Comparison of ENCODE assay signal across 12 cellular contexts in the genomic region with DNA sequence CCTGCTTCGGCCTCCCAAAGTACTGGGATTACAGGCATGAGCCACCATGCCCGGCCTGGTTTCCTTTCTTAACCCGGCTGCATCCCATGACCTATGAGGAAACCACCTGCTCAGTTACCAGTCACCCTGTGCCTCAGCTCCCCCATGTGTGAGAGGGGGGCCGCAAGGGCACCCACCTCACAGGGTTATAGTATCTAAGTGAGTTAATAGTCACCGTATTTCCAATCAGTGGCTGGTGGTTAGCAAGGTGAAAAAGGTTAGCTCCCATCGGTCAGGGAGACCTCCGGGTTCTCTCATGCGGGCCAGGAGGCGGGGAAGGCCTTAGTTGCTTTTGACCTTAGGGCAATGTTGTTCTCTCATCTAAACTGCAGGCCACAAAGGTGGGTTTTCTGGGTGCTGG. TPM values are rescaled to one million over a fixed set of nuclear protein-coding genes. Genes with fewer than 3 reads are reported as not detected.
DNase-seq lines count a peak whose midpoint lies in the region; ATAC-seq and TF ChIP-seq lines count a peak whose summit lies in the region.
"Had no signal": no experiment of that assay in that cellular context is flagged by ENCODE, and none has a peak within 500 bp of the region (broad histone marks: within the 10 kb centered on the region; RNA-seq: fewer than 3 reads in every experiment).

No MANE protein-coding gene starts in this region.

- DNase-seq in NT2/D1 (ENCODE audit: low read depth, low spot score) (no peak), tibial artery (peak in 1 of 2 donors; percentile 37)
- DNase-seq in naive thymus-derived CD8-positive, alpha-beta T cell = no peak
- DNase-seq: activated CD4-positive, alpha-beta T cell treated with anti-CD3 and anti-CD28 coated beads for 48 hours; activated naive CD4-positive, alpha-beta T cell treated with anti-CD3 and anti-CD28 coated beads for 36 hours; NCI-H1092 treated with DMSO at 0.1 percent for 48 hours; thyroid gland had no signal

- H3K4me1 Mint-ChIP-seq in naive thymus-derived CD8-positive, alpha-beta T cell = peaks cover 0 to 18% (median 5%) of the 10 kb centered on the region in 4 donors

- TF ChIP-seq CTCF in tibial artery (IDR thresholded peaks at IDR 0.05) = no peak

- H3K36me3 ChIP-seq in NT2/D1 (ENCODE audit: insufficient read depth, insufficient read length, low read length) = peaks cover 32% of the 10 kb centered on the region
- H3K36me3 ChIP-seq in esophagus (ENCODE audit: control insufficient read depth in 2 of 2, insufficient read depth in 2 of 2, low read length in 1 of 2) = peaks cover 3 to 11% of the 10 kb centered on the region in 2 donors
- peaks cover 9 to 20% of the 10 kb centered on the region in 2 donors for H3K36me3 ChIP-seq in muscle layer of duodenum (ENCODE audit: control insufficient read depth in 1 of 2, insufficient read depth in 2 of 2, low read length in 2 of 2)
- H3K36me3 ChIP-seq in tibial artery = peaks cover 12 to 18% (median 16%) of the 10 kb centered on the region in 3 donors

- no peak overlapping the region for H3K4me3 Mint-ChIP-seq in naive thymus-derived CD8-positive, alpha-beta T cell
- H3K4me3 Mint-ChIP-seq: activated naive CD4-positive, alpha-beta T cell treated with anti-CD3 and anti-CD28 coated beads for 36 hours had no signal

- no peak for ATAC-seq in naive thymus-derived CD8-positive, alpha-beta T cell
- no peak for ATAC-seq in HG02938 (IDR thresholded peaks at IDR 0.05; ENCODE audit: unreplicated experiment)
- ATAC-seq in GM21381 (IDR thresholded peaks at IDR 0.05; ENCODE audit: unreplicated experiment) = no peak

- no peak overlapping the region for H3K27ac Mint-ChIP-seq in naive thymus-derived CD8-positive, alpha-beta T cell
- H3K27ac Mint-ChIP-seq: activated naive CD4-positive, alpha-beta T cell treated with anti-CD3 and anti-CD28 coated beads for 36 hours had no signal

- H3K4me1 ChIP-seq in NT2/D1 (ENCODE audit: insufficient read depth, insufficient read length) = peaks cover 34% of the 10 kb centered on the region
- peaks cover 8 to 10% of the 10 kb centered on the region in 2 donors for H3K4me1 ChIP-seq in esophagus (ENCODE audit: control insufficient read depth in 2 of 2, insufficient read depth in 2 of 2, low read length in 1 of 2)
- H3K4me1 ChIP-seq in muscle layer of duodenum (ENCODE audit: control insufficient read depth in 1 of 2, insufficient read depth in 2 of 2, low read length in 2 of 2) = peaks cover 38 to 66% of the 10 kb centered on the region in 2 donors
- peaks cover 0 to 100% (median 78%) of the 10 kb centered on the region in 4 donors for H3K4me1 ChIP-seq in tibial artery

- intact Hi-C loops in tibial artery (cut with DNase I; ENCODE audit: low total_unique reads) = no loop called here

- H3K4me3 ChIP-seq in NT2/D1 (ENCODE audit: insufficient read length, low read depth) (no peak overlapping the region), esophagus (ENCODE audit: low read depth in 1 of 2, low read length in 2 of 2) (no peak overlapping the region), muscle layer of duodenum (ENCODE audit: low read depth in 1 of 2, low read length in 2 of 2) (peak overlapping the region in 1 of 2 donors; percentile 21), tibial artery (peak overlapping the region in 1 of 2 donors; percentile 35)
- H3K4me3 ChIP-seq: thyroid gland had no signal

- 81 to 84% methylated on average over 9 of the region's 9 CpGs for WGBS in esophagus, 2 donors

- H3K36me3 Mint-ChIP-seq in naive thymus-derived CD8-positive, alpha-beta T cell = no peaks in the 10 kb centered on the region

- H3K27ac ChIP-seq in esophagus (ENCODE audit: low read depth in 2 of 2, low read length in 1 of 2) = peak overlapping the region; percentile 30 to 74
- H3K27ac ChIP-seq in muscle layer of duodenum (ENCODE audit: low read length) = peak overlapping the region; percentile 67
- H3K27ac ChIP-seq in tibial artery = peak overlapping the region; percentile 95 to 99

- H3K27me3 ChIP-seq in NT2/D1 (ENCODE audit: insufficient read depth, insufficient read length) (no peaks in the 10 kb centered on the region), esophagus (ENCODE audit: control insufficient read depth in 1 of 2, insufficient read depth in 2 of 2, low read length in 2 of 2) (no peaks in the 10 kb centered on the region), muscle layer of duodenum (ENCODE audit: low read depth, low read length) (no peaks in the 10 kb centered on the region), tibial artery (no peaks in the 10 kb centered on the region)
- H3K27me3 ChIP-seq: thyroid gland had no signal

- H3K9me3 Mint-ChIP-seq in naive thymus-derived CD8-positive, alpha-beta T cell = no peaks in the 10 kb centered on the region
- H3K9me3 Mint-ChIP-seq: activated naive CD4-positive, alpha-beta T cell treated with anti-CD3 and anti-CD28 coated beads for 36 hours had no signal

- H3K9me3 ChIP-seq in NT2/D1 (ENCODE audit: insufficient read depth, low read length) = no peaks in the 10 kb centered on the region
- H3K9me3 ChIP-seq in esophagus (ENCODE audit: control insufficient read depth in 2 of 2, insufficient read depth in 1 of 2, low read depth in 1 of 2, low read length in 1 of 2) = no peaks in the 10 kb centered on the region
- H3K9me3 ChIP-seq in muscle layer of duodenum (ENCODE audit: control insufficient read depth in 1 of 2, low read length in 2 of 2) = no peaks in the 10 kb centered on the region
- H3K9me3 ChIP-seq in tibial artery = no peaks in the 10 kb centered on the region
- H3K9me3 ChIP-seq: thyroid gland had no signal

- peak overlapping the region; percentile 33 for H3K9ac ChIP-seq in NT2/D1 (ENCODE audit: insufficient read length, low read depth)

- POLR2A ChIA-PET in naive thymus-derived CD8-positive, alpha-beta T cell (lab: Charles Lee) = interaction anchor here (0.6 kb wide), 2 partner anchors 103 to 508 kb away, joined by 3 to 4 read pairs; no protein-coding TSS in a partner anchor

- peaks cover 0 to 1% (median 0%) of the 10 kb centered on the region in 5 donors for H3K27me3 Mint-ChIP-seq in naive thymus-derived CD8-positive, alpha-beta T cell

RNA-seq across cellular contexts. Expression of a gene that starts 6.7 kb away (rescaled TPM):
- 10 to 100 TPM; 29.6 to 47.6 TPM for polyA plus RNA-seq in esophagus
- total RNA-seq in naive thymus-derived CD8-positive, alpha-beta T cell = 1 to 10 TPM; 4.9 to 6.0 TPM
- polyA plus RNA-seq in naive thymus-derived CD8-positive, alpha-beta T cell = under 1 TPM in 2 of 3 donors, not detected in 1; 0.51 to 0.52 TPM

RNA-seq across cellular contexts. Expression of a gene that starts 12.5 kb away (rescaled TPM):
- polyA plus RNA-seq in esophagus = not detected
- not detected for total RNA-seq in naive thymus-derived CD8-positive, alpha-beta T cell
- not detected for polyA plus RNA-seq in naive thymus-derived CD8-positive, alpha-beta T cell
- total RNA-seq: activated naive CD4-positive, alpha-beta T cell treated with anti-CD3 and anti-CD28 coated beads for 36 hours; dermis microvascular lymphatic vessel endothelial cell; thyroid gland had no signal

RNA-seq across cellular contexts. Expression of a gene that starts 23.8 kb away (rescaled TPM):
- 100 to 1,000 TPM; 101 to 145 TPM for polyA plus RNA-seq in esophagus
- total RNA-seq in naive thymus-derived CD8-positive, alpha-beta T cell = 100 to 1,000 TPM; 298 to 316 TPM
- polyA plus RNA-seq in naive thymus-derived CD8-positive, alpha-beta T cell = 10 to 100 TPM; 80.2 to 97.1 (median 80.5) TPM

RNA-seq across cellular contexts. Expression of a gene that starts 46.0 kb away (rescaled TPM):
- 10 to 100 TPM; 11.6 to 19.3 TPM for polyA plus RNA-seq in esophagus
- 10 to 100 TPM; 16.0 to 19.2 TPM for total RNA-seq in naive thymus-derived CD8-positive, alpha-beta T cell
- 1 to 10 TPM; 1.2 to 4.0 (median 1.3) TPM for polyA plus RNA-seq in naive thymus-derived CD8-positive, alpha-beta T cell

RNA-seq across cellular contexts. Expression of a gene that starts 56.4 kb away (rescaled TPM):
- polyA plus RNA-seq in esophagus = 1 to 10 TPM; 3.0 TPM
- total RNA-seq in naive thymus-derived CD8-positive, alpha-beta T cell = 10 to 100 TPM; 27.8 to 29.5 TPM
- polyA plus RNA-seq in naive thymus-derived CD8-positive, alpha-beta T cell = 1 to 10 TPM; 2.6 to 5.5 (median 4.1) TPM

Comparison
In these comparisons a context has a peak if more than half of its experiments do, and no peak if none do; other contexts are left out.
1. RNA of a gene that starts 6.7 kb away (polyA plus RNA-seq): 29.6 to 47.6 TPM in esophagus; 0.51 to 0.52 TPM in naive thymus-derived CD8-positive, alpha-beta T cell; every median in the first group is over 10 times any median in the second.
2. Peak in every context shown above with its lines, with median percentiles within 50 percentile points of each other: H3K27ac ChIP-seq.